18 cellular contexts compared by ENCODE assay signal in the genomic region with DNA sequence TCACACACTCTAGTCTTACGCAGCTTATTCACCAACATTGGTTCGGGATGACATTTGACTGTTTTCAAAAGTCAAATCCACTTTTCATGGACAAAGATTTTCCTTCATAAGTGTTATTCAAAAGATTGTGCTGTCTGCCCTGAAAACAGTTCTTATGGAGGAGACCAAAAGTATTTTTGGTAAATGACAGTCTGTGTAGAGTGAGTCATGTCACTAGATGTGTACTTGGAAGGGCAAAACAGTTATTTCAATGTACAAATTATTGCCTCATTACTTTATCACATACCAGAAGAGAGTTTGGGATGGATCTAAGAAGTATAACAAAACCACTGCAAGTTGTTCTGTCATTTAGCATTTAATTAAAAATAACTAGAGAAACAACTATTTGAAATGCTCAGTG.
A peak's percentile ranks its signal among the peaks of the same experiment; 100 is the strongest.
DNase-seq lines count a peak whose midpoint lies in the region; ATAC-seq, FAIRE-seq and TF ChIP-seq lines count a peak whose summit lies in the region.
"Had no signal": no experiment of that assay in that cellular context is flagged by ENCODE, and none has a peak within 500 bp of the region (broad histone marks: within the 10 kb centered on the region; RNA-seq: fewer than 3 reads in every experiment).

No MANE protein-coding gene starts in this region.

- H3K4me3 ChIP-seq in heart right ventricle: no peak overlapping the region
- H3K4me3 ChIP-seq in astrocyte (ENCODE audit: insufficient read depth, low read depth, low read length): no peak overlapping the region
- no peak overlapping the region for H3K4me3 ChIP-seq in mesenchymal stem cell (ENCODE audit: insufficient read depth in 1 of 2, low read depth in 1 of 2, low read length in 2 of 2)

- H4K91ac ChIP-seq in mesenchymal stem cell (ENCODE audit: low read length): no peak overlapping the region

- no peak overlapping the region for H2AK5ac ChIP-seq in mesenchymal stem cell (ENCODE audit: low read length, severe bottlenecking)

- no peak overlapping the region for H3K14ac ChIP-seq in mesenchymal stem cell (ENCODE audit: low read length in 2 of 2)

- peaks cover 2% of the 10 kb centered on the region for H3K9me3 Mint-ChIP-seq in astrocyte (ENCODE audit: unreplicated experiment)
- peaks cover 3% of the 10 kb centered on the region for H3K9me3 Mint-ChIP-seq in activated T-cell treated with anti-CD3 and anti-CD28 coated beads, Interleukin-2, amount 50 U/mL, for 24 hours

- no peaks in the 10 kb centered on the region for H3K4me1 Mint-ChIP-seq in astrocyte (ENCODE audit: low read depth, unreplicated experiment)
- H3K4me1 Mint-ChIP-seq in activated T-cell treated with anti-CD3 and anti-CD28 coated beads, Interleukin-2, amount 50 U/mL, for 24 hours (ENCODE audit: low read depth): no peaks in the 10 kb centered on the region
- H3K4me1 Mint-ChIP-seq: CD14-positive monocyte had no signal

- DNase-seq in heart right ventricle: no peak
- DNase-seq in Right ventricle myocardium inferior (ENCODE audit: missing footprints): no peak
- no peak for DNase-seq in astrocyte (ENCODE audit: low read depth)
- peak; percentile 21 for DNase-seq in mesenchymal stem cell
- no peak for DNase-seq in amniotic stem cell (lab: John Stamatoyannopoulos, UW)
- no peak for DNase-seq in activated T-cell treated with anti-CD3 and anti-CD28 coated beads, Interleukin-2, amount 50 U/mL, for 24 hours
- no peak for DNase-seq in NCI-H2196 treated with DMSO at 0.1 percent for 48 hours (lab: John Stamatoyannopoulos, UW; ENCODE audit: unreplicated experiment)
- no peak for DNase-seq in KBM-7
- DNase-seq: COR-L47, H7, MV-4-11, NCI-H187 treated with DMSO at 0.1 percent for 48 hours, NCI-H446 treated with DMSO at 0.1 percent for 48 hours, NCI-H748 treated with DMSO at 0.1 percent for 48 hours had no signal

- no peaks in the 10 kb centered on the region for H3K36me3 ChIP-seq in heart right ventricle
- no peaks in the 10 kb centered on the region for H3K36me3 ChIP-seq in astrocyte (ENCODE audit: insufficient read depth, low read length)
- H3K36me3 ChIP-seq in mesenchymal stem cell (ENCODE audit: control insufficient read depth in 1 of 2, insufficient read depth in 2 of 2, low read depth in 1 of 2, low read length in 2 of 2): no peaks in the 10 kb centered on the region

- ATAC-seq in heart right ventricle (peak in 6 of 8 donors; percentile 40 to 82 (median 70)), Right ventricle myocardium inferior (no peak)

- intact Hi-C loops in heart right ventricle (cut with DNase I) (no loop called here), Right ventricle myocardium inferior (cut with DNase I) (no loop called here)

- FAIRE-seq in astrocyte (lab: Jason Lieb, UNC): peak; percentile 29
- FAIRE-seq: A204.1, GM19239 had no signal

- H3K27me3 Mint-ChIP-seq in astrocyte (ENCODE audit: low read depth, unreplicated experiment): peaks cover 4% of the 10 kb centered on the region
- no peaks in the 10 kb centered on the region for H3K27me3 Mint-ChIP-seq in activated T-cell treated with anti-CD3 and anti-CD28 coated beads, Interleukin-2, amount 50 U/mL, for 24 hours

- no peak overlapping the region for H3K9ac ChIP-seq in astrocyte (ENCODE audit: low read length)
- no peak overlapping the region for H3K9ac ChIP-seq in mesenchymal stem cell (ENCODE audit: low read length)

- peaks cover 7% of the 10 kb centered on the region for H3K79me1 ChIP-seq in mesenchymal stem cell (replicated peaks; ENCODE audit: low read length, poor library complexity, severe bottlenecking)

- H3K9me3 ChIP-seq in heart right ventricle (no peaks in the 10 kb centered on the region), astrocyte (ENCODE audit: insufficient read depth, low read depth, low read length) (no peaks in the 10 kb centered on the region), mesenchymal stem cell (ENCODE audit: control insufficient read depth, low read length) (no peaks in the 10 kb centered on the region)

- H2BK15ac ChIP-seq in mesenchymal stem cell (ENCODE audit: low read depth, poor library complexity, severe bottlenecking): no peak overlapping the region

- in situ Hi-C loops in KBM-7 (cut with MboI; ENCODE audit: low pct_unique_long_range_greater_than_20kb, low sequenced_read_pairs): no loop called here

- H3K4ac ChIP-seq in mesenchymal stem cell (ENCODE audit: low read depth in 1 of 2, low read length in 2 of 2): no peak overlapping the region

- H3K4me3 Mint-ChIP-seq in astrocyte (ENCODE audit: unreplicated experiment): no peak overlapping the region
- H3K4me3 Mint-ChIP-seq in activated T-cell treated with anti-CD3 and anti-CD28 coated beads, Interleukin-2, amount 50 U/mL, for 24 hours: no peak overlapping the region
- H3K4me3 Mint-ChIP-seq: CD14-positive monocyte had no signal

- no peaks in the 10 kb centered on the region for H3K36me3 Mint-ChIP-seq in astrocyte (ENCODE audit: low read depth, unreplicated experiment)
- H3K36me3 Mint-ChIP-seq in activated T-cell treated with anti-CD3 and anti-CD28 coated beads, Interleukin-2, amount 50 U/mL, for 24 hours (ENCODE audit: low read depth): no peaks in the 10 kb centered on the region
- H3K36me3 Mint-ChIP-seq: CD14-positive monocyte had no signal

- no peak for TF ChIP-seq CTCF in heart right ventricle (IDR thresholded peaks at IDR 0.05)
- TF ChIP-seq CTCF in astrocyte (IDR thresholded peaks at IDR 0.05; ENCODE audit: insufficient read depth, low read depth, low read length): no peak

- H4K20me1 ChIP-seq in astrocyte (ENCODE audit: insufficient read depth, low read length): peaks cover 27% of the 10 kb centered on the region

- H3K4me2 ChIP-seq in astrocyte (ENCODE audit: low read length) (no peak overlapping the region), mesenchymal stem cell (ENCODE audit: low read length, poor library complexity, severe bottlenecking) (no peak overlapping the region)

- H2BK12ac ChIP-seq in mesenchymal stem cell (ENCODE audit: low read length in 2 of 2): no peak overlapping the region

- peaks cover 0 to 38% (median 24%) of the 10 kb centered on the region in 9 donors for H3K4me1 ChIP-seq in heart right ventricle
- H3K4me1 ChIP-seq in astrocyte (ENCODE audit: insufficient read depth, low read length): peaks cover 5% of the 10 kb centered on the region
- peaks cover 2% of the 10 kb centered on the region for H3K4me1 ChIP-seq in mesenchymal stem cell (ENCODE audit: control insufficient read depth, insufficient read depth, low read depth, low read length)

- H3K27me3 ChIP-seq in heart right ventricle (no peaks in the 10 kb centered on the region), astrocyte (ENCODE audit: insufficient read depth, low read length) (no peaks in the 10 kb centered on the region), mesenchymal stem cell (ENCODE audit: control insufficient read depth in 1 of 2, insufficient read depth in 1 of 2, low read length in 2 of 2) (no peaks in the 10 kb centered on the region)

- H2AFZ ChIP-seq in astrocyte (ENCODE audit: low read depth, low read length) (no peak overlapping the region), mesenchymal stem cell (ENCODE audit: low read depth, low read length) (no peak overlapping the region)

- H3K27ac Mint-ChIP-seq in astrocyte (ENCODE audit: unreplicated experiment): no peak overlapping the region
- H3K27ac Mint-ChIP-seq in activated T-cell treated with anti-CD3 and anti-CD28 coated beads, Interleukin-2, amount 50 U/mL, for 24 hours: no peak overlapping the region
- H3K27ac Mint-ChIP-seq: CD14-positive monocyte had no signal

- no peaks in the 10 kb centered on the region for H3K79me2 ChIP-seq in astrocyte (ENCODE audit: insufficient read depth, low read length)

- no peak overlapping the region for H3K23ac ChIP-seq in mesenchymal stem cell (ENCODE audit: low read length in 2 of 2)

- H3K27ac ChIP-seq in heart right ventricle (peak overlapping the region in 7 of 10 donors; percentile 9 to 69 (median 38)), astrocyte (ENCODE audit: low read depth, low read length) (no peak overlapping the region), mesenchymal stem cell (ENCODE audit: low read length, poor library complexity, severe bottlenecking) (no peak overlapping the region)
- H3K27ac ChIP-seq: RWPE1 had no signal

- no peak overlapping the region for H2BK5ac ChIP-seq in mesenchymal stem cell (ENCODE audit: low read depth, low read length, poor library complexity, severe bottlenecking)

- H2BK120ac ChIP-seq in mesenchymal stem cell (ENCODE audit: low read depth, low read length): no peak overlapping the region

- no peak overlapping the region for H3K18ac ChIP-seq in mesenchymal stem cell (ENCODE audit: low read depth in 1 of 2, low read length in 2 of 2)

- WGBS in heart right ventricle, 2 donors: 86% methylated on average over 2 of the region's 2 CpGs
- WGBS in mesenchymal stem cell: 100% methylated on average over 2 of the region's 2 CpGs

- no peak overlapping the region for H4K8ac ChIP-seq in mesenchymal stem cell (ENCODE audit: low read length)

Comparison
In these comparisons a context has a peak if more than half of its experiments do, and no peak if none do; other contexts are left out.
1. H3K27ac ChIP-seq: peak in heart right ventricle (7 of 10); none in astrocyte (single experiment) and mesenchymal stem cell (single experiment).